Comparison of ENCODE assay signal across 8 cellular contexts in the genomic region with DNA sequence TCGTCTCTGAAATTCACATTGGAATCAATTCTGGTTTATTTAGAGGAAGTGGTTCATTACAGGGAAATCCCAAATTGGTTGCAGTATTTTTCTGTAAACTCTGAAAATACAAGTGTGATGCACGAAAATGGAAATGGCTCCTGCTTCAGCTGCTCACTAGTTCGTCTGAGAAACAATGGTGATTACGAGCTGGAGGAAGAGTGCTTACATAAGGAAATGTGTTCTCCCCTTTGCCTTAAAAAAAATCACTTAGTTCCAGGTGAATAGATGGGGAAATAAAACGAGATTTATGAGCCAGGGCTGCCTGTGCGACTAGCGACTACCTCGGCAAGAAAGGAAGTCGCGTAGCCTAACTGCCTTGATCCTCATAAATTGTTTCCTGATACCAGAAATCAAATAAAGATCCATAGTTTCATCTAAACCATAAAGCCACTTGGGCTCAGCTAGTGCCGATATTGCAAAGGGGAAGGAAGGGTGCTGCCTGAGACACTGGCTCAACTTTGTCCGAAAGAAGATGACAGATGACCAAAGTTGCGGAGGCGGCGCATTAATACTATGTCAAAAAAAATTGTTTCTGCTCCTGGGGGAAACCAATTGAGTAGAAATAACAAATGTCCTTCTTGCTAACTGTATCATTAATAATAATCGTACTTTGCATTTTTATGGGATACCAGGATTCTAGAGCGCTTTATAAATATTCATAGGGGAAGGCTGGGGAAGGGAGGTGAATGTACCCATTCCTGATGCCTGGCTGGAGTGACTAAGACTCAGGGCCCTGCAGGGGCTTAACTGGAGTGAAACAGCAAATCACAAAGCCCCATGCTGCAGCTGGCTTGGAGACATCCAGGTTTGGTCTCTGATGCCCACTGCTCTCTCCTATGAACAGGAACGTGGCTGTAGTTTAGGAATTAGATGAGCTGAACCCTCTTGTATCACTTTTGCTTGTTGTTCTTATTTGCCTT.
A peak's percentile ranks its signal among the peaks of the same experiment; 100 is the strongest.
DNase-seq lines count a peak whose midpoint lies in the region; ATAC-seq and TF ChIP-seq lines count a peak whose summit lies in the region.

No MANE protein-coding gene starts in this region.

- H4K8ac ChIP-seq in neuronal stem cell (ENCODE audit: low read depth, low read length) = no peak overlapping the region

- H3K79me1 ChIP-seq in neuronal stem cell (ENCODE audit: low read depth, low read length) = no peaks in the 10 kb centered on the region

- 24% methylated on average over 18 of the region's 18 CpGs for WGBS in esophagus muscularis mucosa
- WGBS in neuronal stem cell (ENCODE audit: extremely low coverage in 2 of 2, insufficient read length in 2 of 2, insufficient replicate concordance in 1 of 2), 2 donors = no CpG with 5 or more reads among the region's 18 CpGs

- intact Hi-C loops in esophagus muscularis mucosa (cut with DNase I) = no loop called here
- intact Hi-C loops in activated CD4-positive, alpha-beta T cell treated with anti-CD3 and anti-CD28 coated beads, Interleukin-2, amount 10 ng/mL, durations not matched to agents 24 days and 14 days (cut with micrococcal nuclease) = no loop called here

- no peak overlapping the region for H4K91ac ChIP-seq in neuronal stem cell (ENCODE audit: low read depth, low read length, poor library complexity)

- peak overlapping the region; percentile 62 for H2AFZ ChIP-seq in neuronal stem cell (ENCODE audit: low read length)

- H3K4me3 Mint-ChIP-seq in activated CD4-positive, alpha-beta T cell treated with anti-CD3 and anti-CD28 coated beads, Interleukin-2, amount 10 ng/mL, durations not matched to agents 24 days and 14 days = no peak overlapping the region

- H3K27me3 Mint-ChIP-seq in activated CD4-positive, alpha-beta T cell treated with anti-CD3 and anti-CD28 coated beads, Interleukin-2, amount 10 ng/mL, durations not matched to agents 24 days and 14 days = peaks cover 7% of the 10 kb centered on the region

- no peak for TF ChIP-seq CTCF in esophagus muscularis mucosa (IDR thresholded peaks at IDR 0.05)

- H3K4me1 ChIP-seq in esophagus muscularis mucosa (peaks cover 8 to 28% (median 18%) of the 10 kb centered on the region in 4 donors), neuronal stem cell (ENCODE audit: control insufficient read depth in 2 of 2, insufficient read depth in 1 of 2, low read depth in 1 of 2, low read length in 2 of 2) (peaks cover 7 to 19% of the 10 kb centered on the region in 2 donors)

- H3K4me1 Mint-ChIP-seq in activated CD4-positive, alpha-beta T cell treated with anti-CD3 and anti-CD28 coated beads, Interleukin-2, amount 10 ng/mL, durations not matched to agents 24 days and 14 days = no peaks in the 10 kb centered on the region

- H3K18ac ChIP-seq in neuronal stem cell (ENCODE audit: low read length) = no peak overlapping the region

- no peak overlapping the region for H3K27ac Mint-ChIP-seq in activated CD4-positive, alpha-beta T cell treated with anti-CD3 and anti-CD28 coated beads, Interleukin-2, amount 10 ng/mL, durations not matched to agents 24 days and 14 days

- H3K9me3 ChIP-seq in esophagus muscularis mucosa (no peaks in the 10 kb centered on the region), neuronal stem cell (replicated peaks in 1 of 2; ENCODE audit: control insufficient read depth in 2 of 2, insufficient read depth in 1 of 2, low read depth in 1 of 2, low read length in 2 of 2) (no peaks in the 10 kb centered on the region)

- DNase-seq in DMS153 treated with DMSO at 0.1 percent for 48 hours (lab: John Stamatoyannopoulos, UW; ENCODE audit: unreplicated experiment) (peak; percentile 58), esophagus muscularis mucosa (ENCODE audit: extremely low spot score) (peak; percentile 77), neuronal stem cell (ENCODE audit: low spot score) (no peak)
- no peak for DNase-seq in activated CD4-positive, alpha-beta T cell treated with anti-CD3 and anti-CD28 coated beads, Interleukin-2, amount 10 ng/mL, durations not matched to agents 24 days and 14 days
- no peak for DNase-seq in stimulated activated CD4-positive, alpha-beta T cell treated with anti-CD3 and anti-CD28 coated beads, Interleukin-2, amount 100 ng/mL, for 24 hours

- H3K4ac ChIP-seq in neuronal stem cell (ENCODE audit: low read length) = no peak overlapping the region

- H2BK120ac ChIP-seq in neuronal stem cell (ENCODE audit: low read depth, low read length) = no peak overlapping the region

- H2AK5ac ChIP-seq in neuronal stem cell (ENCODE audit: low read depth, low read length) = no peak overlapping the region

- TF ChIP-seq EP300 in esophagus muscularis mucosa (IDR thresholded peaks at IDR 0.05) = no peak

- no peaks in the 10 kb centered on the region for H3K9me3 Mint-ChIP-seq in activated CD4-positive, alpha-beta T cell treated with anti-CD3 and anti-CD28 coated beads, Interleukin-2, amount 10 ng/mL, durations not matched to agents 24 days and 14 days

- no peaks in the 10 kb centered on the region for H3K27me3 ChIP-seq in esophagus muscularis mucosa
- H3K27me3 ChIP-seq in neuronal stem cell (ENCODE audit: control insufficient read depth in 3 of 3, insufficient read depth in 3 of 3, low read depth in 1 of 3, low read length in 3 of 3) = peaks cover 0 to 14% (median 4%) of the 10 kb centered on the region in 3 experiments

- no peaks in the 10 kb centered on the region for H3K36me3 Mint-ChIP-seq in activated CD4-positive, alpha-beta T cell treated with anti-CD3 and anti-CD28 coated beads, Interleukin-2, amount 10 ng/mL, durations not matched to agents 24 days and 14 days (ENCODE audit: low read depth)

- H3K27ac ChIP-seq in esophagus muscularis mucosa (replicated peaks in 1 of 4) (peak overlapping the region; percentile 54 to 68 (median 60)), neuronal stem cell (replicated peaks; ENCODE audit: low read length) (no peak overlapping the region)

- peak; percentile 69 for ATAC-seq in HG03432 (IDR thresholded peaks at IDR 0.05; ENCODE audit: unreplicated experiment)
- no peak for ATAC-seq in HG03045 (IDR thresholded peaks at IDR 0.05; ENCODE audit: unreplicated experiment)
- no peak for ATAC-seq in HG02938 (IDR thresholded peaks at IDR 0.05; ENCODE audit: unreplicated experiment)

- peak overlapping the region; percentile 40 to 58 (median 50) for H3K4me3 ChIP-seq in esophagus muscularis mucosa
- H3K4me3 ChIP-seq in neuronal stem cell (ENCODE audit: low read length in 2 of 2) = peak overlapping the region in 1 of 2 donors; percentile 31

- H2BK15ac ChIP-seq in neuronal stem cell (ENCODE audit: low read length) = no peak overlapping the region

- no peak overlapping the region for H3K23ac ChIP-seq in neuronal stem cell (ENCODE audit: low read depth, low read length, poor library complexity)

- no peak overlapping the region for H2BK5ac ChIP-seq in neuronal stem cell (ENCODE audit: low read length)

- no peaks in the 10 kb centered on the region for H3K36me3 ChIP-seq in esophagus muscularis mucosa
- no peaks in the 10 kb centered on the region for H3K36me3 ChIP-seq in neuronal stem cell (replicated peaks in 1 of 2; ENCODE audit: control insufficient read depth in 2 of 2, insufficient read depth in 2 of 2, low read length in 2 of 2)

- no peak overlapping the region for H3K9ac ChIP-seq in neuronal stem cell (ENCODE audit: low read depth, low read length, poor library complexity)

- H3K4me2 ChIP-seq in neuronal stem cell (ENCODE audit: insufficient read depth, low read length, poor library complexity, severe bottlenecking) = peak overlapping the region; percentile 23

- no peak for TF ChIP-seq POLR2A in esophagus muscularis mucosa (IDR thresholded peaks at IDR 0.05; ENCODE audit: low read depth)

- no peak overlapping the region for H2BK12ac ChIP-seq in neuronal stem cell (ENCODE audit: low read length)

- H3K14ac ChIP-seq in neuronal stem cell (ENCODE audit: low read length) = no peak overlapping the region

Comparison
In these comparisons a context has a peak if more than half of its experiments do, and no peak if none do; other contexts are left out.
1. DNase-seq: peak in DMS153 treated with DMSO at 0.1 percent for 48 hours (single experiment) and esophagus muscularis mucosa (single experiment); none in neuronal stem cell (single experiment), activated CD4-positive, alpha-beta T cell treated with anti-CD3 and anti-CD28 coated beads, Interleukin-2, amount 10 ng/mL, durations not matched to agents 24 days and 14 days (single experiment) and stimulated activated CD4-positive, alpha-beta T cell treated with anti-CD3 and anti-CD28 coated beads, Interleukin-2, amount 100 ng/mL, for 24 hours (0 of 2).